In the genomic region with DNA sequence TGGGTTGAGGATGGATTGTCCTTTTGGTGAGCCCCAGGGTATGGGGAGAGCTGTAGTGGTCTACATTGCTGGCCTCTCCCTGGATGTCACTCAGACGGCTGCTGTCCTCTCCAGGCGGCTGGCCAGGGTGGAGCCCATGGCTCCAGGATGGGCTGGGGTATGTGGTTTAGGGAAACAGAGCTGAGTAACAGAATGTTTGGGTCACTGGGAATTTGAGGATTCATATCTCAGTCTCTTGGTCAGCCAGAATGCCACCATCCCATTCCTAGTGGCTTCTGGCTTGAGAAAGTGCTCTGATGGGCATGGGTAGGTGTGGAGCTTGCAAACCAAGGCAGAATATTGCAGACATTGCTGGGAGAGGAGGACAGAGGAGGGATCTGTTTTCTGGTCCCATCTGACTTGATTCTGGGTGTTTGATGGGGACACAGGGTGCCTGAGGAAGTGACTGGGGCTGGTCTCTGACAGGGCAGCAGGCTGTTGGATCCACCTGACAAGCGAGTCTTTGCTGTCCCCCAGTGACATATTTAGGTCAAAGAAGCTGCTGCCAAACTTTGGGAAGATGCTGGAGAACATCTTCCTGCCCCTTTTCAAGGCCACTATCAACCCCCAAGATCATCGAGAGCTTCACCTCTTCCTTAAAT, we compare ENCODE assay signal across 1 cellular context.
TF ChIP-seq lines count a peak whose summit lies in the region.

No MANE protein-coding gene starts in this region.

TF ChIP-seq in IMR-90, 13 proteins besides CTCF, POLR2A, EP300 and RAD21:
- TF ChIP-seq, protein P1, sequence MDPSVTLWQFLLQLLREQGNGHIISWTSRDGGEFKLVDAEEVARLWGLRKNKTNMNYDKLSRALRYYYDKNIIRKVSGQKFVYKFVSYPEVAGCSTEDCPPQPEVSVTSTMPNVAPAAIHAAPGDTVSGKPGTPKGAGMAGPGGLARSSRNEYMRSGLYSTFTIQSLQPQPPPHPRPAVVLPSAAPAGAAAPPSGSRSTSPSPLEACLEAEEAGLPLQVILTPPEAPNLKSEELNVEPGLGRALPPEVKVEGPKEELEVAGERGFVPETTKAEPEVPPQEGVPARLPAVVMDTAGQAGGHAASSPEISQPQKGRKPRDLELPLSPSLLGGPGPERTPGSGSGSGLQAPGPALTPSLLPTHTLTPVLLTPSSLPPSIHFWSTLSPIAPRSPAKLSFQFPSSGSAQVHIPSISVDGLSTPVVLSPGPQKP (IDR thresholded peaks at IDR 0.05; ENCODE audit: borderline replicate concordance, low read depth, low read length) = no peak
- TF ChIP-seq RCOR1 (IDR thresholded peaks at IDR 0.05; ENCODE audit: insufficient replicate concordance, low read length) = no peak
